ENCODE assay signal across 14 cellular contexts in genomic region chr9:116027511-116027910, GRCh38.
DNase-seq lines count a peak whose midpoint lies in the region; ATAC-seq and TF ChIP-seq lines count a peak whose summit lies in the region.
"Had no signal": no experiment of that assay in that cellular context is flagged by ENCODE, and none has a peak within 500 bp of the region (broad histone marks: within the 10 kb centered on the region; RNA-seq: fewer than 3 reads in every experiment).

No MANE protein-coding gene starts in this region.

- H3K36me3 ChIP-seq in kidney epithelial cell (ENCODE audit: control insufficient read depth, insufficient read depth, low read length): no peaks in the 10 kb centered on the region
- H3K36me3 ChIP-seq: heart left ventricle had no signal

- no peak overlapping the region for H3K4me3 ChIP-seq in kidney epithelial cell (ENCODE audit: low read depth, low read length)
- H3K4me3 ChIP-seq: heart left ventricle had no signal

- no peaks in the 10 kb centered on the region for H3K27me3 ChIP-seq in kidney epithelial cell (ENCODE audit: control insufficient read depth, insufficient read depth, low read length)
- H3K27me3 ChIP-seq: heart left ventricle had no signal

- CTCF ChIA-PET in GM10248 (lab: Yijun Ruan, JAX): no interaction called here

- POLR2A ChIA-PET in GM10248 (lab: Yijun Ruan, JAX): no interaction called here

- TF ChIP-seq CTCF in kidney epithelial cell (IDR thresholded peaks at IDR 0.05; ENCODE audit: insufficient read depth, low read length, poor library complexity, severe bottlenecking) (no peak), GM10248 (IDR thresholded peaks at IDR 0.05; ENCODE audit: control extremely low read depth, extremely low read depth, low read depth, missing control alignments) (no peak)

- no peak for ATAC-seq in GM19035 (IDR thresholded peaks at IDR 0.05; ENCODE audit: unreplicated experiment)
- ATAC-seq: heart left ventricle, Right ventricle myocardium inferior had no signal

- DNase-seq in AG08395 (ENCODE audit: low spot score): peak; percentile 66
- peak; percentile 11 for DNase-seq in HPDE6-E6E7 (ENCODE audit: extremely low spot score)
- peak; percentile 22 for DNase-seq in astrocyte of the hippocampus (ENCODE audit: low read depth, low spot score)
- DNase-seq in kidney epithelial cell (ENCODE audit: low read depth): peak; percentile 48
- DNase-seq in stimulated activated naive CD4-positive, alpha-beta T cell (lab: John Stamatoyannopoulos, UW): no peak
- no peak for DNase-seq in activated effector memory CD4-positive, alpha-beta T cell treated with Interleukin-2 at 50 U/mL for 16 hours
- DNase-seq in GM10248 (ENCODE audit: extremely low spot score): no peak
- DNase-seq: heart left ventricle; NCI-H1105 treated with DMSO at 0.1 percent for 48 hours; NCI-H524 treated with DMSO at 0.1 percent for 48 hours; nucleus accumbens; stimulated activated CD8-positive, alpha-beta memory T cell treated with anti-CD3 and anti-CD28 coated beads, Interleukin-4, amount 100 ng/mL, for 48 hours had no signal

Comparison
In these comparisons a context has a peak if more than half of its experiments do, and no peak if none do; other contexts are left out.
1. DNase-seq: peak in AG08395 (single experiment), HPDE6-E6E7 (single experiment), astrocyte of the hippocampus (single experiment) and kidney epithelial cell (single experiment); none in stimulated activated naive CD4-positive, alpha-beta T cell (0 of 6), activated effector memory CD4-positive, alpha-beta T cell treated with Interleukin-2 at 50 U/mL for 16 hours (single experiment) and GM10248 (single experiment).